In the genomic region with DNA sequence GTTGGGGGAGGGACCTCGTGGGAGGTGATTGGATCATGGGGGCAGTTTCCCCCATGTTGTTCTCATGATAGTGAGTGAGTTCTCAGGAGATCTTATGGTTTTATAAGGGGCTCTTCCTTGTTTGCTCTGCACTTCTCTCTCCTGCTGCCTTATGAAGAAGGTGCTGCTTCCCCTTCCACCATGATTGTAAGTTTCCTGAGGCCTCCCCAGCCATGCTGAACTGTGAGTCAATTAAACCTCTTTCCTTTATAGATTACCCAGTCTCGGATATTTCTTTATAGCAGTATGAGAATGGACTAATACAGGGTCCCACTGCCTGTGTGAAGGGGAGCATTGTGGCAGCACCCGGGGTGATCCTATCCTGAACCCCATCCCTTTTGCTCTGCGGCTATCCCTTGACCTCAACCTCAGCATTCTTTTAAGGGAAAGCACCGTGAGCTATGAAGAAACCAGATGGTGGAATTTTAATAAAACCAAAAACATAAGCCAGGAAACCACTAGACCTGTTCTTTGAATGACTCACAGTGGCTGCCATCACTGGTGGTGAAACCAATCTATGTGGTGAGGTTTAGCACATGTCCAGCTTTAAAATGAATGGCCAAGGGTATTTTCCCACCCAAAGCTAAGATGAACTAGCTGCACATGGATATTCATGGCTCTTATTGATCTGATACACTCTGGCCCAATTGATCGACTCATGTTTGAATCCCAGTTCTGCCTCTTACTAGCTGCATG, we compare ENCODE assay signal across 8 cellular contexts.
DNase-seq lines count a peak whose midpoint lies in the region; ATAC-seq and TF ChIP-seq lines count a peak whose summit lies in the region.

No MANE protein-coding gene starts in this region.

- H3K14ac ChIP-seq in IMR-90 (replicated peaks; ENCODE audit: low read depth, low read length), result 0 out of 2 replicates have a peak overlapping the region, but pooled peaks have one; percentile 5

- H3K4me1 ChIP-seq in IMR-90 (ENCODE audit: control insufficient read depth, insufficient read depth, low read length) (peaks cover 3% of the 10 kb centered on the region; the same call in 1 of the 2 replicates), HAP-1 (no peaks in the 10 kb centered on the region), esophagus muscularis mucosa (peaks cover 9 to 29% (median 18%) of the 10 kb centered on the region in 4 donors)

- no peaks in the 10 kb centered on the region for H4K20me1 ChIP-seq in IMR-90 (ENCODE audit: insufficient read depth, low read length)

- no peak for TF ChIP-seq EP300 in esophagus muscularis mucosa (IDR thresholded peaks at IDR 0.05)

- POLR2A ChIA-PET in IMR-90 (lab: Charles Lee; ENCODE audit: unreplicated experiment), result no interaction called here

- TF ChIP-seq CTCF in IMR-90 (conservative IDR thresholded peaks at IDR 0.05; ENCODE audit: low read depth, low read length) (no peak), fibroblast of villous mesenchyme (IDR thresholded peaks at IDR 0.05; ENCODE audit: insufficient read depth, low read depth, low read length) (no peak), esophagus muscularis mucosa (IDR thresholded peaks at IDR 0.05) (no peak)

- no peak overlapping the region for H4K8ac ChIP-seq in IMR-90 (ENCODE audit: low read depth in 2 of 2, low read length in 2 of 2)

- no peak overlapping the region for H2AK5ac ChIP-seq in IMR-90 (ENCODE audit: low read depth, low read length)

- no peak overlapping the region for H2AFZ ChIP-seq in IMR-90 (replicated peaks; ENCODE audit: low read length, poor library complexity)

- no peak overlapping the region for H2BK5ac ChIP-seq in IMR-90 (ENCODE audit: low read depth, low read length, poor library complexity, severe bottlenecking)

- H2AK9ac ChIP-seq in IMR-90 (replicated peaks; ENCODE audit: low read depth, low read length, poor library complexity), result no peak overlapping the region

- H3K4me2 ChIP-seq in IMR-90 (ENCODE audit: low read depth, low read length), result no peak overlapping the region

- H3K23ac ChIP-seq in IMR-90 (ENCODE audit: low read depth, low read length), result no peak overlapping the region

- no peaks in the 10 kb centered on the region for H3K9me3 ChIP-seq in IMR-90 (ENCODE audit: control insufficient read depth, insufficient read depth, low read length)
- no peaks in the 10 kb centered on the region for H3K9me3 ChIP-seq in HAP-1
- H3K9me3 ChIP-seq in esophagus muscularis mucosa, result no peaks in the 10 kb centered on the region

- no peaks in the 10 kb centered on the region for H3K79me1 ChIP-seq in IMR-90 (ENCODE audit: low read depth in 1 of 2, low read length in 2 of 2)

- no CpG with 5 or more reads among the region's 6 CpGs for WGBS in IMR-90 (ENCODE audit: extremely low coverage in 2 of 2, insufficient read length in 1 of 2), 2 experiments
- WGBS in esophagus muscularis mucosa, result 82% methylated on average over 6 of the region's 6 CpGs

- H3K9me1 ChIP-seq in IMR-90 (ENCODE audit: insufficient read depth, low read length), result 0 out of 2 replicates have a peak, but pooled peaks cover 3% of the 10 kb centered on the region

- no peak overlapping the region for H3K27ac ChIP-seq in IMR-90 (ENCODE audit: insufficient read depth, low read length)
- no peak overlapping the region for H3K27ac ChIP-seq in esophagus muscularis mucosa (replicated peaks in 1 of 4)

- H4K5ac ChIP-seq in IMR-90 (ENCODE audit: low read depth, low read length), result no peak overlapping the region

- H3K18ac ChIP-seq in IMR-90 (ENCODE audit: low read depth, low read length), result no peak overlapping the region

- H3K4me3 ChIP-seq in IMR-90 (ENCODE audit: insufficient read depth, low read depth, low read length) (no peak overlapping the region), fibroblast of villous mesenchyme (ENCODE audit: low read depth, low read length) (no peak overlapping the region), HAP-1 (no peak overlapping the region), esophagus muscularis mucosa (no peak overlapping the region)

- no peak overlapping the region for H3K4ac ChIP-seq in IMR-90 (ENCODE audit: low read depth, low read length)

- no peak overlapping the region for H4K91ac ChIP-seq in IMR-90 (ENCODE audit: insufficient read depth, low read depth, low read length)

- H3K36me3 ChIP-seq in IMR-90 (ENCODE audit: control insufficient read depth, insufficient read depth, low read length) (no peaks in the 10 kb centered on the region), HAP-1 (replicated peaks) (no peaks in the 10 kb centered on the region), esophagus muscularis mucosa (no peaks in the 10 kb centered on the region)

- dilution Hi-C loops in IMR-90 (cut with HindIII; ENCODE audit: low sequenced_read_pairs, unreplicated experiment), result no loop called here

- H3K9ac ChIP-seq in IMR-90 (ENCODE audit: low read depth, low read length), result no peak overlapping the region

- DNase-seq in IMR-90 (peak; percentile 81), fibroblast of villous mesenchyme (ENCODE audit: low read depth) (peak; percentile 84), NCI-H2029 treated with DMSO at 0.1 percent for 48 hours (lab: John Stamatoyannopoulos, UW) (no peak), HAP-1 (ENCODE audit: low spot score in 2 of 2) (no peak), esophagus muscularis mucosa (ENCODE audit: extremely low spot score) (no peak), amygdala (lab: John Stamatoyannopoulos, UW) (no peak)

- no peak overlapping the region for H2BK120ac ChIP-seq in IMR-90 (ENCODE audit: low read depth, low read length)

- no peak overlapping the region for H3K56ac ChIP-seq in IMR-90 (ENCODE audit: extremely low read depth, insufficient read depth, low read length)

- ATAC-seq in GM18502 (IDR thresholded peaks at IDR 0.05; ENCODE audit: poor library complexity, unreplicated experiment) (peak; percentile 92), GM21786 (IDR thresholded peaks at IDR 0.05; ENCODE audit: unreplicated experiment) (peak; percentile 92), IMR-90 (ENCODE audit: low read depth) (peak; percentile 57)

- intact Hi-C loops in IMR-90 (cut with micrococcal nuclease) (no loop called here), esophagus muscularis mucosa (cut with DNase I) (no loop called here)

- TF ChIP-seq POLR2A in IMR-90 (IDR thresholded peaks at IDR 0.05; ENCODE audit: low read depth, low read length), result no peak
- no peak for TF ChIP-seq POLR2A in esophagus muscularis mucosa (IDR thresholded peaks at IDR 0.05; ENCODE audit: low read depth)

- no peaks in the 10 kb centered on the region for H3K27me3 ChIP-seq in IMR-90 (ENCODE audit: control insufficient read depth, insufficient read depth, low read length)
- no peaks in the 10 kb centered on the region; the same call in 1 of the 2 replicates for H3K27me3 ChIP-seq in HAP-1 (ENCODE audit: low read depth)
- H3K27me3 ChIP-seq in esophagus muscularis mucosa, result no peaks in the 10 kb centered on the region

- H2BK20ac ChIP-seq in IMR-90 (ENCODE audit: low read depth, low read length), result no peak overlapping the region

- no peak for TF ChIP-seq RAD21 in IMR-90 (IDR thresholded peaks at IDR 0.05; ENCODE audit: low read length)

- CTCF ChIA-PET in IMR-90 (lab: Yijun Ruan, JAX), result no interaction called here

- H2BK15ac ChIP-seq in IMR-90 (ENCODE audit: low read depth, low read length), result no peak overlapping the region

- in situ Hi-C loops in IMR-90 (cut with MboI; ENCODE audit: low sequenced_read_pairs), result no loop called here
- in situ Hi-C loops in HAP-1 (cut with MboI; ENCODE audit: low sequenced_read_pairs), result no loop called here

- BruUV-seq in IMR-90 (replicated peaks; lab: Mats Ljungman, UMichigan), result no TSS peak

TF ChIP-seq in IMR-90, 13 proteins besides CTCF, POLR2A, EP300 and RAD21:
- TF ChIP-seq CEBPB (IDR thresholded peaks at IDR 0.05; ENCODE audit: low read depth, low read length), result no peak
- TF ChIP-seq RFX5 (IDR thresholded peaks at IDR 0.05; ENCODE audit: low read depth, low read length), result no peak
- no peak for TF ChIP-seq MAZ (IDR thresholded peaks at IDR 0.05; ENCODE audit: borderline replicate concordance, low read depth, low read length)
- TF ChIP-seq SMC3 (IDR thresholded peaks at IDR 0.05; ENCODE audit: low read depth, low read length), result no peak
- TF ChIP-seq FOS (IDR thresholded peaks at IDR 0.05; ENCODE audit: low read depth, low read length), result no peak; the same call in 1 of the 2 replicates
- no peak for TF ChIP-seq ELK1 (IDR thresholded peaks at IDR 0.05; ENCODE audit: borderline replicate concordance, low read depth, low read length)
- no peak for TF ChIP-seq MAFK (IDR thresholded peaks at IDR 0.05; ENCODE audit: low read depth, low read length)
- TF ChIP-seq BHLHE40 (IDR thresholded peaks at IDR 0.05; ENCODE audit: low read depth, low read length), result no peak
- no peak for TF ChIP-seq CHD1 (IDR thresholded peaks at IDR 0.05; ENCODE audit: low read depth, low read length)
- no peak for TF ChIP-seq USF2 (IDR thresholded peaks at IDR 0.05; ENCODE audit: low read depth, low read length)
- no peak for TF ChIP-seq RCOR1 (IDR thresholded peaks at IDR 0.05; ENCODE audit: insufficient replicate concordance, low read length)
- TF ChIP-seq NFE2L2 (IDR thresholded peaks at IDR 0.05; ENCODE audit: low read depth, low read length), result no peak
- no peak for TF ChIP-seq MXI1 (IDR thresholded peaks at IDR 0.05; ENCODE audit: borderline replicate concordance, low read depth, low read length)

Comparison
In these comparisons a context has a peak if more than half of its experiments do, and no peak if none do; other contexts are left out.
1. DNase-seq: peak in IMR-90 (single experiment) and fibroblast of villous mesenchyme (single experiment); none in NCI-H2029 treated with DMSO at 0.1 percent for 48 hours (single experiment), HAP-1 (0 of 2), esophagus muscularis mucosa (single experiment) and amygdala (0 of 56).
2. Peak in every context shown above with its lines, with median percentiles within 50 percentile points of each other: ATAC-seq.